In genomic region chr17:17750881-17751280, GRCh38 we compare ENCODE assay signal across 7 cellular contexts.
DNase-seq lines count a peak whose midpoint lies in the region; ATAC-seq, FAIRE-seq and TF ChIP-seq lines count a peak whose summit lies in the region.

No MANE protein-coding gene starts in this region.

- peaks cover 2% of the 10 kb centered on the region for H3K36me3 Mint-ChIP-seq in activated naive CD8-positive, alpha-beta T cell treated with anti-CD3 and anti-CD28 coated beads, Interleukin-2, amount 50 U/mL, for 24 hours (ENCODE audit: low read depth)
- no peaks in the 10 kb centered on the region for H3K36me3 Mint-ChIP-seq in osteocyte (ENCODE audit: unreplicated experiment)

- H3K27me3 Mint-ChIP-seq in activated naive CD8-positive, alpha-beta T cell treated with anti-CD3 and anti-CD28 coated beads, Interleukin-2, amount 50 U/mL, for 24 hours, result no peaks in the 10 kb centered on the region
- no peaks in the 10 kb centered on the region for H3K27me3 Mint-ChIP-seq in osteocyte (ENCODE audit: unreplicated experiment)

- no peaks in the 10 kb centered on the region for H3K27me3 ChIP-seq in BE2C

- no peak for TF ChIP-seq CTCF in osteocyte (IDR thresholded peaks at IDR 0.05)
- no peak for TF ChIP-seq CTCF in BE2C (IDR thresholded peaks at IDR 0.05; ENCODE audit: low read depth, low read length)

- DNase-seq in MV-4-11 (lab: John Stamatoyannopoulos, UW) (peak; percentile 88), osteocyte (ENCODE audit: extremely low spot score, unreplicated experiment) (no peak), HTR-8/SVneo (ENCODE audit: insufficient read length, low spot score) (no peak), BE2C (no peak), NCI-H748 (lab: John Stamatoyannopoulos, UW; ENCODE audit: unreplicated experiment) (no peak)
- peak; percentile 54 for DNase-seq in activated naive CD8-positive, alpha-beta T cell treated with anti-CD3 and anti-CD28 coated beads, Interleukin-2, amount 50 U/mL, for 24 hours

- peak overlapping the region; percentile 99 for H3K27ac Mint-ChIP-seq in activated naive CD8-positive, alpha-beta T cell treated with anti-CD3 and anti-CD28 coated beads, Interleukin-2, amount 50 U/mL, for 24 hours
- H3K27ac Mint-ChIP-seq in osteocyte (ENCODE audit: unreplicated experiment), result peak overlapping the region; percentile 92

- H3K9me3 Mint-ChIP-seq in activated naive CD8-positive, alpha-beta T cell treated with anti-CD3 and anti-CD28 coated beads, Interleukin-2, amount 50 U/mL, for 24 hours, result no peaks in the 10 kb centered on the region
- no peaks in the 10 kb centered on the region for H3K9me3 Mint-ChIP-seq in osteocyte (ENCODE audit: unreplicated experiment)

- H3K4me3 ChIP-seq in BE2C (ENCODE audit: low read depth, low read length), result no peak overlapping the region

- H3K36me3 ChIP-seq in BE2C, result no peaks in the 10 kb centered on the region

- FAIRE-seq in HTR-8/SVneo (lab: Jason Lieb, UNC), result no peak

- peaks cover 45% of the 10 kb centered on the region for H3K4me1 ChIP-seq in BE2C

- peaks cover 67% of the 10 kb centered on the region for H3K4me1 Mint-ChIP-seq in activated naive CD8-positive, alpha-beta T cell treated with anti-CD3 and anti-CD28 coated beads, Interleukin-2, amount 50 U/mL, for 24 hours
- peaks cover 64% of the 10 kb centered on the region for H3K4me1 Mint-ChIP-seq in osteocyte (ENCODE audit: unreplicated experiment)

- ATAC-seq in GM18907 (IDR thresholded peaks at IDR 0.05; ENCODE audit: unreplicated experiment), result peak; percentile 40
- peak; percentile 34 for ATAC-seq in activated naive CD8-positive, alpha-beta T cell treated with anti-CD3 and anti-CD28 coated beads, Interleukin-2, amount 50 U/mL, for 24 hours

- H3K4me3 Mint-ChIP-seq in activated naive CD8-positive, alpha-beta T cell treated with anti-CD3 and anti-CD28 coated beads, Interleukin-2, amount 50 U/mL, for 24 hours, result peak overlapping the region; percentile 75
- H3K4me3 Mint-ChIP-seq in osteocyte (ENCODE audit: unreplicated experiment), result no peak overlapping the region

- no peaks in the 10 kb centered on the region for H3K9me3 ChIP-seq in BE2C

Comparison
In these comparisons a context has a peak if more than half of its experiments do, and no peak if none do; other contexts are left out.
1. DNase-seq: peak in MV-4-11 (single experiment) and activated naive CD8-positive, alpha-beta T cell treated with anti-CD3 and anti-CD28 coated beads, Interleukin-2, amount 50 U/mL, for 24 hours (single experiment); none in osteocyte (single experiment), HTR-8/SVneo (single experiment), BE2C (single experiment) and NCI-H748 (single experiment).